Comparison of ENCODE assay signal across 17 cellular contexts in genomic region chr17:66276328-66276937, GRCh38. TPM values are rescaled to one million over a fixed set of nuclear protein-coding genes. Genes with fewer than 3 reads are reported as not detected.
A peak's percentile ranks its signal among the peaks of the same experiment; 100 is the strongest.
DNase-seq lines count a peak whose midpoint lies in the region; ATAC-seq, FAIRE-seq and TF ChIP-seq lines count a peak whose summit lies in the region.
"Had no signal": no experiment of that assay in that cellular context is flagged by ENCODE, and none has a peak within 500 bp of the region (broad histone marks: within the 10 kb centered on the region; RNA-seq: fewer than 3 reads in every experiment).

No MANE protein-coding gene starts in this region.

- no peaks in the 10 kb centered on the region for H3K9me2 ChIP-seq in GM23248 (ENCODE audit: insufficient read depth)

- H3K4me1 ChIP-seq in GM23248 (ENCODE audit: insufficient read depth) (peaks cover 26% of the 10 kb centered on the region), pancreas (peaks cover 0 to 4% (median 0%) of the 10 kb centered on the region in 3 donors)
- no peaks in the 10 kb centered on the region for H3K4me1 ChIP-seq in CD4-positive, alpha-beta memory T cell (ENCODE audit: insufficient read depth, low read length)
- H3K4me1 ChIP-seq: upper lobe of left lung had no signal

- H3K27me3 Mint-ChIP-seq in CD4-positive, alpha-beta memory T cell = peaks cover 0 to 3% of the 10 kb centered on the region in 2 donors
- H3K27me3 Mint-ChIP-seq: CD4-positive, CD25-positive, alpha-beta regulatory T cell had no signal

- H3K9me3 Mint-ChIP-seq in CD4-positive, alpha-beta memory T cell = no peaks in the 10 kb centered on the region
- H3K9me3 Mint-ChIP-seq: CD4-positive, CD25-positive, alpha-beta regulatory T cell had no signal

- H3K4me3 ChIP-seq in GM23248 = 0 out of 2 replicates have a peak overlapping the region, but pooled peaks have one; percentile 12
- no peak overlapping the region for H3K4me3 ChIP-seq in epithelial cell of esophagus (ENCODE audit: low read length)
- no peak overlapping the region for H3K4me3 ChIP-seq in pancreas
- no peak overlapping the region for H3K4me3 ChIP-seq in CD4-positive, alpha-beta memory T cell (ENCODE audit: low read length in 2 of 2)
- H3K4me3 ChIP-seq: heart left ventricle, upper lobe of left lung had no signal

- TF ChIP-seq CTCF in RWPE1 (conservative IDR thresholded peaks at IDR 0.05; ENCODE audit: low read depth) (no peak), epithelial cell of esophagus (IDR thresholded peaks at IDR 0.05; ENCODE audit: insufficient read depth, low read depth, low read length, missing control alignments) (no peak), pancreas (IDR thresholded peaks at IDR 0.05) (no peak)

- H3K27me3 ChIP-seq in GM23248 (replicated peaks; ENCODE audit: insufficient read depth) = no peaks in the 10 kb centered on the region
- no peaks in the 10 kb centered on the region for H3K27me3 ChIP-seq in pancreas
- no peaks in the 10 kb centered on the region for H3K27me3 ChIP-seq in CD4-positive, alpha-beta memory T cell (ENCODE audit: insufficient read depth, low read length)
- H3K27me3 ChIP-seq: heart left ventricle, upper lobe of left lung had no signal

- H3K4me2 ChIP-seq in GM23248 (ENCODE audit: unreplicated experiment) = peak overlapping the region; percentile 24

- POLR2A ChIA-PET in RWPE1 (lab: Yijun Ruan, JAX; ENCODE audit: low non-redundant PET) = no interaction called here
- POLR2A ChIA-PET in CD4-positive, alpha-beta memory T cell (lab: Charles Lee; ENCODE audit: partially characterized antibody) = interaction anchor here (0.6 to 0.7 kb wide), 2 partner anchors 10 to 54 kb away, joined by 4 to 5 read pairs; no protein-coding TSS in a partner anchor

- no peaks in the 10 kb centered on the region for H3K79me2 ChIP-seq in GM23248 (ENCODE audit: insufficient read depth)

- peaks cover 42% of the 10 kb centered on the region for H3F3A ChIP-seq in GM23248 (ENCODE audit: insufficient read depth)

- no peaks in the 10 kb centered on the region for H3K36me3 Mint-ChIP-seq in CD4-positive, alpha-beta memory T cell
- H3K36me3 Mint-ChIP-seq: brain; CD4-positive, CD25-positive, alpha-beta regulatory T cell had no signal

- intact Hi-C loops in pancreas (cut with DNase I) = no loop called here
- intact Hi-C loops in CD4-positive, alpha-beta memory T cell (cut with micrococcal nuclease) = no loop called here

- H3K27ac ChIP-seq in GM23248 = peak overlapping the region; percentile 35
- peak overlapping the region; percentile 66 for H3K27ac ChIP-seq in RWPE1
- no peak overlapping the region for H3K27ac ChIP-seq in pancreas
- no peak overlapping the region for H3K27ac ChIP-seq in CD4-positive, alpha-beta memory T cell (ENCODE audit: low read depth, low read length)
- H3K27ac ChIP-seq: heart left ventricle, upper lobe of left lung had no signal

- WGBS in GM23248 (ENCODE audit: low coverage in 1 of 2, low lambda C conversion rate in 2 of 2, missing lambda C conversion rate in 2 of 2), 2 experiments = 63 to 78% methylated on average over 3 of the region's 3 CpGs
- WGBS in pancreas, 2 donors = 90 to 91% methylated on average over 3 of the region's 3 CpGs

- H3K9me3 ChIP-seq in GM23248 (ENCODE audit: low read depth) (no peaks in the 10 kb centered on the region), pancreas (no peaks in the 10 kb centered on the region)
- H3K9me3 ChIP-seq in CD4-positive, alpha-beta memory T cell (ENCODE audit: control insufficient read depth in 1 of 2, low read length in 2 of 2) = no peaks in the 10 kb centered on the region
- H3K9me3 ChIP-seq: upper lobe of left lung had no signal

- no peak for FAIRE-seq in pancreas (lab: Jason Lieb, UNC)

- CTCF ChIA-PET in RWPE1 (lab: Yijun Ruan, JAX) = interaction anchor here (0.6 to 1.1 kb wide), 2 partner anchors 291 to 790 kb away, joined by 3 to 4 read pairs; no protein-coding TSS in a partner anchor
- CTCF ChIA-PET in CD4-positive, alpha-beta memory T cell (lab: Charles Lee; ENCODE audit: partially characterized antibody) = no interaction called here

- no peaks in the 10 kb centered on the region for H3K36me3 ChIP-seq in GM23248 (ENCODE audit: low read depth)
- no peaks in the 10 kb centered on the region for H3K36me3 ChIP-seq in pancreas
- no peaks in the 10 kb centered on the region for H3K36me3 ChIP-seq in CD4-positive, alpha-beta memory T cell (ENCODE audit: insufficient read depth, low read length)
- H3K36me3 ChIP-seq: heart left ventricle, upper lobe of left lung had no signal

- H2AFZ ChIP-seq in GM23248 = no peak overlapping the region

- H3K27ac Mint-ChIP-seq in CD4-positive, alpha-beta memory T cell = no peak overlapping the region
- H3K27ac Mint-ChIP-seq: brain had no signal

- no peak overlapping the region; the same call in 1 of the 2 replicates for H3K9ac ChIP-seq in GM23248

- H3K4me1 Mint-ChIP-seq in CD4-positive, alpha-beta memory T cell = peaks cover 0 to 2% (median 0%) of the 10 kb centered on the region in 4 donors
- H3K4me1 Mint-ChIP-seq: CD4-positive, CD25-positive, alpha-beta regulatory T cell had no signal

- H3K4me3 Mint-ChIP-seq in CD4-positive, alpha-beta memory T cell = no peak overlapping the region
- H3K4me3 Mint-ChIP-seq: brain; CD4-positive, CD25-positive, alpha-beta regulatory T cell; endodermal cell had no signal

- DNase-seq in GM23248 = peak; percentile 54
- DNase-seq in RWPE1 (ENCODE audit: low spot score) = no peak
- peak; percentile 67 for DNase-seq in epithelial cell of esophagus (ENCODE audit: low read depth)
- DNase-seq in pancreas = no peak
- no peak for DNase-seq in COR-L47 (lab: John Stamatoyannopoulos, UW)
- no peak for DNase-seq in CD4-positive, alpha-beta memory T cell
- DNase-seq: CD4-positive, CD25-positive, alpha-beta regulatory T cell; GF-D8; heart left ventricle; NCI-H1417; NCI-H446 treated with DMSO at 0.1 percent for 48 hours; upper lobe of left lung had no signal

- ATAC-seq in pancreas (peak in 3 of 4 donors; percentile 21 to 39 (median 21)), HG03457 (IDR thresholded peaks at IDR 0.05; ENCODE audit: unreplicated experiment) (no peak), HG03460 (IDR thresholded peaks at IDR 0.05; ENCODE audit: unreplicated experiment) (no peak)

- H4K20me1 ChIP-seq in GM23248 (ENCODE audit: insufficient read depth) = no peaks in the 10 kb centered on the region

- in situ Hi-C loops in GM23248 (cut with MboI) = no loop called here

RNA-seq across cellular contexts. Expression of gene PRKCA, which starts 26.0 kb away (rescaled TPM):
- 25.5 and 28.5 TPM in 2 replicates for total RNA-seq in GM23248 (2014; rRNA removed; shearing (Covaris generic))
- polyA plus RNA-seq in GM23248 (2016; fragmentation: Nextera tagmentation; extraction: Ambion mirVana) = 17.1 and 17.3 TPM in 2 replicates
- total RNA-seq in pancreas = 10 to 100 TPM in 4 of 6 donors, 1 to 10 TPM in 2; 8.9 to 22.3 (median 11.7) TPM
- 1 to 10 TPM; 3.5 to 5.0 TPM for polyA plus RNA-seq in pancreas
- 100 to 1,000 TPM; 107 TPM for total RNA-seq in CD4-positive, alpha-beta memory T cell
- polyA plus RNA-seq in CD4-positive, alpha-beta memory T cell = 1 to 10 TPM; 1.1 to 5.3 TPM

RNA-seq across cellular contexts. Expression of gene APOH, which starts 47.2 kb away (rescaled TPM):
- not detected in 2 replicates for total RNA-seq in GM23248 (2014; rRNA removed; shearing (Covaris generic))
- polyA plus RNA-seq in GM23248 (2016; fragmentation: Nextera tagmentation; extraction: Ambion mirVana) = not detected in 2 replicates
- total RNA-seq in pancreas = 1 to 10 TPM; 3.8 to 8.8 (median 7.5) TPM
- 10 to 100 TPM in 1 of 2 donors, 1 to 10 TPM in 1; 8.7 to 68.4 TPM for polyA plus RNA-seq in pancreas
- total RNA-seq in CD4-positive, alpha-beta memory T cell = not detected
- polyA plus RNA-seq in CD4-positive, alpha-beta memory T cell = under 1 TPM in 1 of 2 donors, not detected in 1; 0.44 TPM
- total RNA-seq: CD4-positive, CD25-positive, alpha-beta regulatory T cell; endodermal cell; T-helper 2 cell treated with Interferon-gamma antibody and Interleukin-4, amounts not matched to agents 100 ng/mL and 5 ng/mL, for 36 hours had no signal
- polyA plus RNA-seq: CD4-positive, CD25-positive, alpha-beta regulatory T cell had no signal

Comparison
In these comparisons a context has a peak if more than half of its experiments do, and no peak if none do; other contexts are left out.
1. DNase-seq: peak in GM23248 (single experiment) and epithelial cell of esophagus (single experiment); none in RWPE1 (single experiment), pancreas (0 of 6), COR-L47 (single experiment) and CD4-positive, alpha-beta memory T cell (0 of 5).
2. H3K27ac ChIP-seq: peak in GM23248 (single experiment) and RWPE1 (single experiment); none in pancreas (0 of 4) and CD4-positive, alpha-beta memory T cell (single experiment).
3. ATAC-seq: peak in pancreas (3 of 4); none in HG03457 (single experiment) and HG03460 (single experiment).